18 cellular contexts compared by ENCODE assay signal in genomic region chr17:65456368-65457151, GRCh38.
DNase-seq lines count a peak whose midpoint lies in the region; ATAC-seq, FAIRE-seq and TF ChIP-seq lines count a peak whose summit lies in the region.
"Had no signal": no experiment of that assay in that cellular context is flagged by ENCODE, and none has a peak within 500 bp of the region (broad histone marks: within the 10 kb centered on the region; RNA-seq: fewer than 3 reads in every experiment).

No MANE protein-coding gene starts in this region.

- TF ChIP-seq EP300 in HepG2 (IDR thresholded peaks at IDR 0.05; ENCODE audit: low read depth in 2 of 2, low read length in 2 of 2) (no peak), HepG2 (CRISPR knock-in tag; IDR thresholded peaks at IDR 0.05; ENCODE audit: borderline replicate concordance) (no peak)

- POLR2A ChIA-PET in IMR-90 (lab: Charles Lee; ENCODE audit: unreplicated experiment) (no interaction called here), HepG2 (lab: Yijun Ruan, JAX) (no interaction called here)

- FAIRE-seq in HepG2 (lab: Jason Lieb, UNC) = no peak
- FAIRE-seq: colon, K562 had no signal

- no peak overlapping the region for H3K4ac ChIP-seq in IMR-90 (ENCODE audit: low read depth, low read length)
- H3K4ac ChIP-seq in mesendoderm (ENCODE audit: low read depth, low read length) = no peak overlapping the region

- CTCF ChIA-PET in IMR-90 (lab: Yijun Ruan, JAX) (no interaction called here), HepG2 (lab: Yijun Ruan, JAX; ENCODE audit: low intra/inter-chr PET ratio, low total read pairs) (interaction anchor here (1.1 to 1.5 kb wide), 2 partner anchors 100 to 531 kb away, joined by 5 to 8 read pairs; no protein-coding TSS in a partner anchor)

- H2AFZ ChIP-seq in IMR-90 (replicated peaks; ENCODE audit: low read length, poor library complexity) = no peak overlapping the region
- H2AFZ ChIP-seq in HepG2 (ENCODE audit: low read length) = no peak overlapping the region

- H3K23ac ChIP-seq in IMR-90 (ENCODE audit: low read depth, low read length) (no peak overlapping the region), mesendoderm (ENCODE audit: low read length) (no peak overlapping the region)

- no peak overlapping the region for H3K4me3 Mint-ChIP-seq in endothelial cell (ENCODE audit: unreplicated experiment)
- H3K4me3 Mint-ChIP-seq: effector memory CD8-positive, alpha-beta T cell; T-helper 2 cell treated with Interferon-gamma antibody and Interleukin-4, amounts not matched to agents 5 μg/mL and 100 μg/mL, for 36 hours had no signal

- no peak overlapping the region for H3K14ac ChIP-seq in IMR-90 (replicated peaks; ENCODE audit: low read depth, low read length)

- peak; percentile 11; the same call in 1 of the 2 replicates for ATAC-seq in IMR-90 (ENCODE audit: low read depth)
- ATAC-seq in Right ventricle myocardium superior (ENCODE audit: poor library complexity) = peak; percentile 69
- peak; percentile 41 for ATAC-seq in HepG2
- ATAC-seq in psoas muscle = peak; percentile 29 to 54 (median 46)
- ATAC-seq in GM18502 (IDR thresholded peaks at IDR 0.05; ENCODE audit: poor library complexity, unreplicated experiment) = no peak
- ATAC-seq: effector memory CD8-positive, alpha-beta T cell; K562 had no signal

- H2BK20ac ChIP-seq in IMR-90 (ENCODE audit: low read depth, low read length) = no peak overlapping the region

- no peaks in the 10 kb centered on the region for H3K4me1 ChIP-seq in IMR-90 (ENCODE audit: control insufficient read depth, insufficient read depth, low read length)
- peaks cover 21% of the 10 kb centered on the region for H3K4me1 ChIP-seq in HepG2 (ENCODE audit: insufficient read depth, low read length)
- H3K4me1 ChIP-seq in psoas muscle = peaks cover 30% of the 10 kb centered on the region
- peaks cover 9% of the 10 kb centered on the region for H3K4me1 ChIP-seq in mesendoderm (ENCODE audit: control insufficient read depth, low read depth, low read length)
- H3K4me1 ChIP-seq: HAP-1 had no signal

- DNase-seq in IMR-90 (no peak), Right ventricle myocardium superior (no peak), HepG2 (ENCODE audit: low spot score) (no peak), psoas muscle (no peak), mesendoderm (no peak), endothelial cell (ENCODE audit: low spot score) (no peak), NCI-H2171 (lab: John Stamatoyannopoulos, UW) (no peak)
- DNase-seq: effector memory CD8-positive, alpha-beta T cell; NCI-H526 had no signal

- no peak overlapping the region for H3K9ac ChIP-seq in IMR-90 (ENCODE audit: low read depth, low read length)
- no peak overlapping the region for H3K9ac ChIP-seq in HepG2 (ENCODE audit: insufficient read depth, low read depth, low read length)
- H3K9ac ChIP-seq in mesendoderm (ENCODE audit: low read length) = no peak overlapping the region

- H3K79me2 ChIP-seq in HepG2 (ENCODE audit: insufficient read depth, low read length) = no peaks in the 10 kb centered on the region
- H3K79me2 ChIP-seq in mesendoderm (ENCODE audit: control insufficient read depth, insufficient read depth, low read length) = no peaks in the 10 kb centered on the region

- H3K27ac Mint-ChIP-seq in endothelial cell (ENCODE audit: unreplicated experiment) = no peak overlapping the region
- H3K27ac Mint-ChIP-seq: activated naive CD4-positive, alpha-beta T cell treated with anti-CD3 and anti-CD28 coated beads, Interleukin-2, amount 50 U/mL, for 72 hours; T-helper 2 cell treated with Interferon-gamma antibody and Interleukin-4, amounts not matched to agents 5 μg/mL and 100 μg/mL, for 36 hours had no signal

- 67% methylated on average over 1 of the region's 7 CpGs; no CpG with 5 or more reads in 1 of the 2 experiments for WGBS in IMR-90 (ENCODE audit: extremely low coverage in 2 of 2, insufficient read length in 1 of 2), 2 experiments
- 54% methylated on average over 7 of the region's 7 CpGs for WGBS in HepG2 (ENCODE audit: low lambda C conversion rate)
- 25 to 40% (median 26%) methylated on average over 7 of the region's 7 CpGs for WGBS in psoas muscle, 3 donors
- no CpG with 5 or more reads among the region's 7 CpGs for WGBS in mesendoderm (ENCODE audit: extremely low coverage, insufficient coverage, low lambda C conversion rate)

- no peaks in the 10 kb centered on the region for H3K4me1 Mint-ChIP-seq in endothelial cell (ENCODE audit: unreplicated experiment)

- no peak overlapping the region for H3K4me3 ChIP-seq in IMR-90 (ENCODE audit: insufficient read depth, low read depth, low read length)
- H3K4me3 ChIP-seq in HepG2 (replicated peaks in 1 of 3; ENCODE audit: insufficient read depth in 1 of 3, low read depth in 2 of 3, low read length in 3 of 3) = no peak overlapping the region
- H3K4me3 ChIP-seq in psoas muscle = peak overlapping the region; percentile 31
- no peak overlapping the region for H3K4me3 ChIP-seq in mesendoderm (ENCODE audit: low read length)
- H3K4me3 ChIP-seq: HAP-1, K562, SK-N-MC had no signal

- H3K9me1 ChIP-seq in IMR-90 (ENCODE audit: insufficient read depth, low read length) = no peaks in the 10 kb centered on the region; the same call in 1 of the 2 replicates

- H3K18ac ChIP-seq in IMR-90 (ENCODE audit: low read depth, low read length) = no peak overlapping the region
- no peak overlapping the region for H3K18ac ChIP-seq in mesendoderm (ENCODE audit: low read length)

- H3K36me3 Mint-ChIP-seq in endothelial cell (ENCODE audit: low read depth, unreplicated experiment) = no peaks in the 10 kb centered on the region
- H3K36me3 Mint-ChIP-seq: activated naive CD4-positive, alpha-beta T cell treated with anti-CD3 and anti-CD28 coated beads, Interleukin-2, amount 50 U/mL, for 72 hours had no signal

- H4K20me1 ChIP-seq in IMR-90 (ENCODE audit: insufficient read depth, low read length) = no peaks in the 10 kb centered on the region
- no peaks in the 10 kb centered on the region for H4K20me1 ChIP-seq in HepG2 (ENCODE audit: insufficient read depth, low read length)

- no peak overlapping the region for H2AK5ac ChIP-seq in IMR-90 (ENCODE audit: low read depth, low read length)
- H2AK5ac ChIP-seq in mesendoderm (ENCODE audit: low read length) = no peak overlapping the region

- TF ChIP-seq POLR2A in IMR-90 (IDR thresholded peaks at IDR 0.05; ENCODE audit: low read depth, low read length) = no peak
- TF ChIP-seq POLR2A in HepG2 (IDR thresholded peaks at IDR 0.05; ENCODE audit: insufficient read depth in 1 of 2, low read depth in 2 of 2, low read length in 2 of 2) = no peak

- H2BK15ac ChIP-seq in IMR-90 (ENCODE audit: low read depth, low read length) = no peak overlapping the region
- no peak overlapping the region for H2BK15ac ChIP-seq in mesendoderm (replicated peaks; ENCODE audit: low read depth)

- H3K9me3 Mint-ChIP-seq in endothelial cell (ENCODE audit: unreplicated experiment) = no peaks in the 10 kb centered on the region
- H3K9me3 Mint-ChIP-seq: effector memory CD8-positive, alpha-beta T cell; T-helper 2 cell treated with Interferon-gamma antibody and Interleukin-4, amounts not matched to agents 5 μg/mL and 100 μg/mL, for 36 hours had no signal

- H4K5ac ChIP-seq in IMR-90 (ENCODE audit: low read depth, low read length) = no peak overlapping the region
- no peak overlapping the region for H4K5ac ChIP-seq in mesendoderm (ENCODE audit: low read length)

- no peaks in the 10 kb centered on the region for H3K9me3 ChIP-seq in IMR-90 (ENCODE audit: control insufficient read depth, insufficient read depth, low read length)
- H3K9me3 ChIP-seq in HepG2 (ENCODE audit: low read length) = no peaks in the 10 kb centered on the region
- H3K9me3 ChIP-seq in psoas muscle = no peaks in the 10 kb centered on the region
- H3K9me3 ChIP-seq: HAP-1 had no signal

- BruUV-seq in IMR-90 (replicated peaks; lab: Mats Ljungman, UMichigan) (no TSS peak), HepG2 (replicated peaks; lab: Mats Ljungman, UMichigan) (no TSS peak)

- no peak overlapping the region for H2BK5ac ChIP-seq in IMR-90 (ENCODE audit: low read depth, low read length, poor library complexity, severe bottlenecking)
- H2BK5ac ChIP-seq in mesendoderm (ENCODE audit: low read length) = no peak overlapping the region

- H3K36me3 ChIP-seq in IMR-90 (ENCODE audit: control insufficient read depth, insufficient read depth, low read length) (no peaks in the 10 kb centered on the region), HepG2 (replicated peaks in 1 of 2; ENCODE audit: control insufficient read depth in 1 of 2, insufficient read depth in 2 of 2, low read length in 2 of 2) (no peaks in the 10 kb centered on the region), psoas muscle (ENCODE audit: insufficient read depth in 1 of 2, low read depth in 1 of 2) (no peaks in the 10 kb centered on the region), mesendoderm (ENCODE audit: control insufficient read depth, insufficient read depth, low read length) (no peaks in the 10 kb centered on the region)
- H3K36me3 ChIP-seq: HAP-1, WERI-Rb-1 had no signal

- no peak overlapping the region for H3K27ac ChIP-seq in IMR-90 (ENCODE audit: insufficient read depth, low read length)
- H3K27ac ChIP-seq in HepG2 (ENCODE audit: extremely low read length, insufficient read depth, low read length) = no peak overlapping the region
- H3K27ac ChIP-seq in psoas muscle = peak overlapping the region; percentile 62
- no peak overlapping the region for H3K27ac ChIP-seq in mesendoderm (ENCODE audit: low read depth, low read length)
- H3K27ac ChIP-seq: C4-2B, SK-N-MC, WERI-Rb-1 had no signal

- intact Hi-C loops in IMR-90 (cut with micrococcal nuclease) (loop anchor here (1.0 to 2.0 kb wide), 3 partner anchors 100 to 709 kb away; no protein-coding TSS in a partner anchor), Right ventricle myocardium superior (cut with DNase I) (loop anchor here (2.0 kb wide), 1 partner anchor 100 kb away; no protein-coding TSS in a partner anchor), HepG2 (cut with micrococcal nuclease; ENCODE audit: unreplicated experiment) (loop anchor here (1.0 to 5.0 kb wide), 3 partner anchors 100 to 532 kb away; no protein-coding TSS in a partner anchor), psoas muscle (cut with DNase I) (loop anchor here (2.0 to 10.0 kb wide), 3 partner anchors 102 to 338 kb away; no protein-coding TSS in a partner anchor)

- H3K27me3 Mint-ChIP-seq in endothelial cell (ENCODE audit: unreplicated experiment) = peaks cover 4% of the 10 kb centered on the region

- H3K56ac ChIP-seq in IMR-90 (ENCODE audit: extremely low read depth, insufficient read depth, low read length) = no peak overlapping the region
- no peak overlapping the region for H3K56ac ChIP-seq in mesendoderm (ENCODE audit: low read length)

- H4K8ac ChIP-seq in IMR-90 (ENCODE audit: low read depth in 2 of 2, low read length in 2 of 2) (no peak overlapping the region), mesendoderm (ENCODE audit: low read depth, low read length) (no peak overlapping the region)

- H2BK120ac ChIP-seq in IMR-90 (ENCODE audit: low read depth, low read length) (no peak overlapping the region), mesendoderm (ENCODE audit: low read depth, low read length) (no peak overlapping the region)

- no peak overlapping the region for H4K91ac ChIP-seq in IMR-90 (ENCODE audit: insufficient read depth, low read depth, low read length)

- H3K27me3 ChIP-seq in IMR-90 (ENCODE audit: control insufficient read depth, insufficient read depth, low read length) = peaks cover 11% of the 10 kb centered on the region
- H3K27me3 ChIP-seq in HepG2 (ENCODE audit: control insufficient read depth in 1 of 2, insufficient read depth in 2 of 2, low read length in 2 of 2) = peaks cover 6 to 23% of the 10 kb centered on the region in 2 experiments; a peak in 3 of 5 replicates
- no peaks in the 10 kb centered on the region for H3K27me3 ChIP-seq in psoas muscle (ENCODE audit: insufficient read depth in 3 of 3, low read length in 2 of 3)
- H3K27me3 ChIP-seq in mesendoderm (ENCODE audit: insufficient read depth, low read length, poor library complexity) = no peaks in the 10 kb centered on the region

- dilution Hi-C loops in IMR-90 (cut with HindIII; ENCODE audit: low sequenced_read_pairs, unreplicated experiment) = no loop called here

- TF ChIP-seq RAD21 in IMR-90 (IDR thresholded peaks at IDR 0.05; ENCODE audit: low read length) = no peak
- no peak for TF ChIP-seq RAD21 in HepG2 (CRISPR knock-in tag; IDR thresholded peaks at IDR 0.05)

- no peak overlapping the region for H2AK9ac ChIP-seq in IMR-90 (replicated peaks; ENCODE audit: low read depth, low read length, poor library complexity)

- H3K79me1 ChIP-seq in IMR-90 (ENCODE audit: low read depth in 1 of 2, low read length in 2 of 2) (no peaks in the 10 kb centered on the region), mesendoderm (ENCODE audit: low read length) (no peaks in the 10 kb centered on the region)

- no peak overlapping the region for H3K4me2 ChIP-seq in IMR-90 (ENCODE audit: low read depth, low read length)
- H3K4me2 ChIP-seq in HepG2 (ENCODE audit: low read depth, low read length) = no peak overlapping the region
- H3K4me2 ChIP-seq in mesendoderm (ENCODE audit: low read length) = no peak overlapping the region

- TF ChIP-seq CTCF in IMR-90 (conservative IDR thresholded peaks at IDR 0.05; ENCODE audit: low read depth, low read length) (no peak), HepG2 (CRISPR knock-in tag; IDR thresholded peaks at IDR 0.05) (no peak), psoas muscle (IDR thresholded peaks at IDR 0.05) (no peak), endothelial cell (IDR thresholded peaks at IDR 0.05; ENCODE audit: unreplicated experiment) (no peak)

- in situ Hi-C loops in IMR-90 (cut with MboI; ENCODE audit: low sequenced_read_pairs) (no loop called here), HepG2 (cut with HindIII; ENCODE audit: extremely low pct_ligation_motif_present, low pct_unique_long_range_greater_than_20kb) (no loop called here)
